In the genomic region with DNA sequence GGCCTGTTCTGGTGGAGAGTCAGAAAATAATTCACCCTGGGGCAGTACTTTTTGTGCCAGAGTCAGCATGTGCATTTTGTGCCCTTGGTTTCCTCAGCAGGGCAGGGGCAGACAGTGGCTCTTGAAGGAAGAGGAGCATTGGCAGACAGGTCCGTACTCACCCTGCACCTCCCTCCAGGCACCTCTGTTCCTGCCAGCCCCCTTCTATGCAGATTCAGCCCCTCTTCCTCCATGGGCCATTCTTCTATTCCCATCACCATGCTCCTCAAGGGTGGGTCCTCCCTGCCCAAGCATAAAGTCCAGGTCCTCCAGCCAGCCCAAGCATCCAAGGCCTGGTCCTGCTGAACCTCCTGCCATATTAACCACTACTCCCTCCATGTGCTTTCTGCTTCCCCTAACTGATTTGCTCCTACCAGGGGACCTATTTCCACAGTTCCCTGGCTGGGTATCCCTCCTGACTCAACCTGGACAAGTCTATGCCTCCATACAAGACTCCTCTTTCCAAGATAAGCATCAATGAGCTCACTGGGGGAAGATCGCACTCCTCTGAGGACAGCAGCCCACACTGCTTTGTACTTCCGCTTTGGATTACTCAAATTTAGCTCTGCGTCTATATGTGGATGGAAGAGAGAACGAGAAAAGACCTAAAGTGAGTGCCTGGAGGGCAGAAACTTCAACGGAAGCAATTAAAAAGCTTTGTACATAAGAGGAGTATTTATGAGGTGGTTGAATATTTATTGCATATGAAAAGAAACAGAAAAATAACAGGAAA, we compare ENCODE assay signal across 11 cellular contexts. TPM values are rescaled to one million over a fixed set of nuclear protein-coding genes. Genes with fewer than 3 reads are reported as not detected.
A peak's percentile ranks its signal among the peaks of the same experiment; 100 is the strongest.
DNase-seq lines count a peak whose midpoint lies in the region; ATAC-seq and TF ChIP-seq lines count a peak whose summit lies in the region.
"Had no signal": no experiment of that assay in that cellular context is flagged by ENCODE, and none has a peak within 500 bp of the region (broad histone marks: within the 10 kb centered on the region; RNA-seq: fewer than 3 reads in every experiment).

No MANE protein-coding gene starts in this region.

- peak overlapping the region; percentile 92 for H3K27ac Mint-ChIP-seq in activated T-helper 2 cell treated with anti-CD3 and anti-CD28 coated beads, Interferon-gamma antibody, Interleukin-2, Interleukin-4, amounts not matched to agents 10 μg/mL and 5 μg/mL and 100 μg/mL, durations not matched to agents 14 hours and 24 hours and 36 hours

- in situ Hi-C loops in GM13976 (cut with MboI; ENCODE audit: low sequenced_read_pairs, unreplicated experiment), result loop anchor here (25.0 kb wide), 1 partner anchor 583 kb away; no protein-coding TSS in a partner anchor

- no peaks in the 10 kb centered on the region for H3K36me3 Mint-ChIP-seq in activated T-helper 2 cell treated with anti-CD3 and anti-CD28 coated beads, Interferon-gamma antibody, Interleukin-2, Interleukin-4, amounts not matched to agents 10 μg/mL and 5 μg/mL and 100 μg/mL, durations not matched to agents 14 hours and 24 hours and 36 hours (ENCODE audit: low read depth)

- TF ChIP-seq CTCF in GM13976 (IDR thresholded peaks at IDR 0.05; ENCODE audit: borderline replicate concordance, control extremely low read depth, extremely low read depth, insufficient read depth, missing control alignments), result no peak

- intact Hi-C loops in activated T-helper 2 cell treated with anti-CD3 and anti-CD28 coated beads, Interferon-gamma antibody, Interleukin-2, Interleukin-4, amounts not matched to agents 10 μg/mL and 5 μg/mL and 100 μg/mL, durations not matched to agents 14 hours and 24 hours and 36 hours (cut with micrococcal nuclease), result loop anchor here (1.0 to 10.0 kb wide), 8 partner anchors 9 to 736 kb away; partner anchors contain the start of genes ACSL6 and FNIP1

- H3K27me3 Mint-ChIP-seq in activated T-helper 2 cell treated with anti-CD3 and anti-CD28 coated beads, Interferon-gamma antibody, Interleukin-2, Interleukin-4, amounts not matched to agents 10 μg/mL and 5 μg/mL and 100 μg/mL, durations not matched to agents 14 hours and 24 hours and 36 hours (ENCODE audit: low read depth), result peaks cover 19% of the 10 kb centered on the region

- no peaks in the 10 kb centered on the region for H3K9me3 Mint-ChIP-seq in activated T-helper 2 cell treated with anti-CD3 and anti-CD28 coated beads, Interferon-gamma antibody, Interleukin-2, Interleukin-4, amounts not matched to agents 10 μg/mL and 5 μg/mL and 100 μg/mL, durations not matched to agents 14 hours and 24 hours and 36 hours

- peaks cover 48% of the 10 kb centered on the region for H3K4me1 Mint-ChIP-seq in activated T-helper 2 cell treated with anti-CD3 and anti-CD28 coated beads, Interferon-gamma antibody, Interleukin-2, Interleukin-4, amounts not matched to agents 10 μg/mL and 5 μg/mL and 100 μg/mL, durations not matched to agents 14 hours and 24 hours and 36 hours (ENCODE audit: low read depth)

- DNase-seq in EH (ENCODE audit: low read depth), result peak; percentile 32
- no peak for DNase-seq in activated T-helper 2 cell treated with anti-CD3 and anti-CD28 coated beads, Interferon-gamma antibody, Interleukin-2, Interleukin-4, amounts not matched to agents 10 μg/mL and 5 μg/mL and 100 μg/mL, durations not matched to agents 14 hours and 24 hours and 36 hours (ENCODE audit: low spot score)
- no peak for DNase-seq in GM13976 (ENCODE audit: low spot score)
- no peak for DNase-seq in NAMALWA (ENCODE audit: low spot score)
- DNase-seq in NCI-H446 (lab: John Stamatoyannopoulos, UW), result no peak
- DNase-seq in iPS-NIHi7 (ENCODE audit: extremely low spot score), result no peak
- DNase-seq: DMS153, WERI-Rb-1 had no signal

- ATAC-seq in GM21447 (IDR thresholded peaks at IDR 0.05; ENCODE audit: unreplicated experiment), result peak; percentile 11
- ATAC-seq in HG03442 (IDR thresholded peaks at IDR 0.05; ENCODE audit: unreplicated experiment), result peak; percentile 17

- H3K4me3 Mint-ChIP-seq in activated T-helper 2 cell treated with anti-CD3 and anti-CD28 coated beads, Interferon-gamma antibody, Interleukin-2, Interleukin-4, amounts not matched to agents 10 μg/mL and 5 μg/mL and 100 μg/mL, durations not matched to agents 14 hours and 24 hours and 36 hours (ENCODE audit: low read depth), result no peak overlapping the region

RNA-seq across cellular contexts. Expression of gene ACSL6, which starts 9.3 kb away (rescaled TPM):
- 27.7 and 34.0 TPM in 2 replicates for total RNA-seq in activated T-helper 2 cell treated with anti-CD3 and anti-CD28 coated beads, Interferon-gamma antibody, Interleukin-2, Interleukin-4, amounts not matched to agents 10 μg/mL and 5 μg/mL and 100 μg/mL, durations not matched to agents 14 hours and 24 hours and 36 hours

RNA-seq across cellular contexts. Expression of gene IL3, which starts 39.7 kb away (rescaled TPM):
- 140 and 142 TPM in 2 replicates for total RNA-seq in activated T-helper 2 cell treated with anti-CD3 and anti-CD28 coated beads, Interferon-gamma antibody, Interleukin-2, Interleukin-4, amounts not matched to agents 10 μg/mL and 5 μg/mL and 100 μg/mL, durations not matched to agents 14 hours and 24 hours and 36 hours
- total RNA-seq: lung microvascular endothelial cell had no signal

RNA-seq across cellular contexts. Expression of gene CSF2, which starts 52.8 kb away (rescaled TPM):
- 764 and 772 TPM in 2 replicates for total RNA-seq in activated T-helper 2 cell treated with anti-CD3 and anti-CD28 coated beads, Interferon-gamma antibody, Interleukin-2, Interleukin-4, amounts not matched to agents 10 μg/mL and 5 μg/mL and 100 μg/mL, durations not matched to agents 14 hours and 24 hours and 36 hours
